ENCODE assay signal across 7 cellular contexts in genomic region chr22:20371687-20372086, GRCh38. TPM values are rescaled to one million over a fixed set of nuclear protein-coding genes. Genes with fewer than 3 reads are reported as not detected.
DNase-seq lines count a peak whose midpoint lies in the region; ATAC-seq, FAIRE-seq and TF ChIP-seq lines count a peak whose summit lies in the region.
"Not testable (repeated sequence)": the region's sequence is repeated elsewhere in the genome, so short reads cannot be mapped to it uniquely, and the experiment has no call there.

No MANE protein-coding gene starts in this region.

- CTCF ChIA-PET in H1 (lab: Charles Lee; ENCODE audit: partially characterized antibody) = not testable (repeated sequence)

- TF ChIP-seq RAD21 in H1 (IDR thresholded peaks at IDR 0.05 in 1 of 2, conservative IDR thresholded peaks at IDR 0.05 in 1 of 2; ENCODE audit: low read depth in 2 of 2, low read length in 2 of 2) = not testable (repeated sequence)

- not testable (repeated sequence) for H2BK15ac ChIP-seq in H1 (ENCODE audit: low read length)

- not testable (repeated sequence) for H4K5ac ChIP-seq in H1 (ENCODE audit: insufficient read length, low read depth, low read length)

- not testable (repeated sequence) for H3K18ac ChIP-seq in H1 (ENCODE audit: extremely low read depth, low read length)

- not testable (repeated sequence) for DNase-seq in GM12892 (ENCODE audit: insufficient read length); GM23338 (ENCODE audit: low spot score); HL-60 (ENCODE audit: low read depth in 1 of 2, low spot score in 1 of 2); SJCRH30; H1 (ENCODE audit: low read depth in 1 of 2, low spot score in 2 of 2)

- not testable (repeated sequence) for H3K56ac ChIP-seq in H1 (replicated peaks; ENCODE audit: insufficient read length, low read depth, low read length)

- H3K36me3 Mint-ChIP-seq in GM23338 (ENCODE audit: low read depth) = not testable (repeated sequence)

- H2BK20ac ChIP-seq in H1 (ENCODE audit: low read length) = not testable (repeated sequence)

- H3F3A ChIP-seq in GM23338 (replicated peaks; ENCODE audit: low read depth) = not testable (repeated sequence)

- H3K9me2 ChIP-seq in GM23338 (ENCODE audit: insufficient read depth) = not testable (repeated sequence)

- not testable (repeated sequence) for H3K23ac ChIP-seq in H1 (ENCODE audit: insufficient read length)

- not testable (repeated sequence) for H3K14ac ChIP-seq in H1 (ENCODE audit: insufficient read length)

- H3K23me2 ChIP-seq in H1 (ENCODE audit: low read depth, low read length) = not testable (repeated sequence)

- not testable (repeated sequence) for H2BK12ac ChIP-seq in H1 (ENCODE audit: low read depth, low read length)

- H3K27me3 ChIP-seq in BLaER1; HL-60 (ENCODE audit: insufficient read depth, poor library complexity, severe bottlenecking); SJCRH30; H1 (replicated peaks in 1 of 4; ENCODE audit: control insufficient read depth in 3 of 4, extremely low read depth in 1 of 4, insufficient read depth in 3 of 4, low read length in 3 of 4): not testable (repeated sequence)
- H3K27me3 ChIP-seq in GM23338 (ENCODE audit: insufficient read depth) (peaks cover 11% of the 10 kb centered on the region; the same call in 1 of the 2 replicates), HUES6 (ENCODE audit: control insufficient read depth, insufficient read depth, low read length) (peaks cover 11% of the 10 kb centered on the region)

- not testable (repeated sequence) for H3K9me3 Mint-ChIP-seq in GM23338

- not testable (repeated sequence) for TF ChIP-seq POLR2A in GM12892 (IDR thresholded peaks at IDR 0.05; ENCODE audit: low read depth, low read length); H1 (IDR thresholded peaks at IDR 0.05; ENCODE audit: control extremely low read depth in 1 of 2, low read depth in 2 of 2, low read length in 2 of 2)

- H3K27me3 Mint-ChIP-seq in GM23338 (ENCODE audit: insufficient read depth, low read depth, poor library complexity) = peaks cover 23% of the 10 kb centered on the region

- H3K4me1 ChIP-seq in BLaER1 = peaks cover 26% of the 10 kb centered on the region
- H3K4me1 ChIP-seq in GM23338 (ENCODE audit: insufficient read depth); HUES6 (ENCODE audit: control insufficient read depth, insufficient read depth, low read length); SJCRH30; H1 (replicated peaks in 1 of 4; ENCODE audit: control insufficient read depth in 3 of 4, insufficient read depth in 4 of 4, low read length in 3 of 4): not testable (repeated sequence)

- no CpG with 5 or more reads among the region's 6 CpGs for WGBS in H1 (ENCODE audit: extremely low coverage in 1 of 2, insufficient coverage in 1 of 2, insufficient read length in 1 of 2, insufficient replicate concordance in 2 of 2, low coverage in 1 of 2, low lambda C conversion rate in 2 of 2, missing lambda C conversion rate in 1 of 2), 2 experiments

- H2AK5ac ChIP-seq in H1 (ENCODE audit: low read depth, low read length) = not testable (repeated sequence)

- not testable (repeated sequence) for H3K4ac ChIP-seq in H1 (replicated peaks; ENCODE audit: insufficient read length, low read depth, low read length)

- not testable (repeated sequence) for H4K8ac ChIP-seq in H1 (ENCODE audit: extremely low read depth, insufficient read depth, low read length)

- not testable (repeated sequence) for TF ChIP-seq EP300 in H1 (IDR thresholded peaks at IDR 0.05; ENCODE audit: borderline replicate concordance in 1 of 2, low read depth in 2 of 2, low read length in 2 of 2)

- not testable (repeated sequence) for H2BK120ac ChIP-seq in H1 (replicated peaks; ENCODE audit: low read depth, low read length)

- TF ChIP-seq CTCF in GM23338 (conservative IDR thresholded peaks at IDR 0.05; ENCODE audit: low read depth in 2 of 2); HL-60 (IDR thresholded peaks at IDR 0.05; ENCODE audit: insufficient read depth, low read length); H1 (IDR thresholded peaks at IDR 0.05; ENCODE audit: control extremely low read depth in 1 of 3, insufficient read depth in 1 of 3, low read depth in 1 of 3, low read length in 3 of 3): not testable (repeated sequence)

- H3K9me3 ChIP-seq in BLaER1; HUES6 (ENCODE audit: control insufficient read depth, insufficient read depth, low read depth, low read length); SJCRH30 (replicated peaks); H1 (ENCODE audit: insufficient read depth in 2 of 2, low read depth in 1 of 2, low read length in 1 of 2): not testable (repeated sequence)

- H2BK5ac ChIP-seq in H1 (ENCODE audit: low read depth, low read length) = not testable (repeated sequence)

- H3K4me3 ChIP-seq in BLaER1; HL-60 (replicated peaks; ENCODE audit: insufficient read depth, low read length); HUES6 (ENCODE audit: low read depth, low read length); H1 (ENCODE audit: extremely low read depth in 1 of 4, insufficient read depth in 2 of 4, low read depth in 3 of 4, low read length in 4 of 4): not testable (repeated sequence)
- H3K4me3 ChIP-seq in GM23338 = peak overlapping the region; percentile 4; the same call in 1 of the 2 replicates
- peak overlapping the region; percentile 53 for H3K4me3 ChIP-seq in SJCRH30

- H2AFZ ChIP-seq in GM23338; H1 (ENCODE audit: low read length): not testable (repeated sequence)

- H3K27ac Mint-ChIP-seq in GM23338 = peak overlapping the region; percentile 96

- peaks cover 19% of the 10 kb centered on the region for H3K4me1 Mint-ChIP-seq in GM23338

- not testable (repeated sequence) for H4K91ac ChIP-seq in H1 (replicated peaks; ENCODE audit: insufficient read length, low read length)

- not testable (repeated sequence) for H4K20me1 ChIP-seq in BLaER1; GM23338 (replicated peaks; ENCODE audit: insufficient read depth); H1 (replicated peaks in 1 of 2; ENCODE audit: control insufficient read depth in 1 of 2, insufficient read depth in 2 of 2, low read length in 2 of 2)

- FAIRE-seq in GM12892 (lab: Jason Lieb, UNC) (peak; percentile 17), H1 (lab: Jason Lieb, UNC) (peak; percentile 97)

- peak overlapping the region; percentile 59 for H3K4me2 ChIP-seq in BLaER1
- 0 out of 2 replicates have a peak overlapping the region, but pooled peaks have one; percentile 16 for H3K4me2 ChIP-seq in GM23338
- H3K4me2 ChIP-seq in H1 (ENCODE audit: insufficient read depth in 1 of 2, low read depth in 2 of 2, low read length in 2 of 2) = 0 out of 4 replicates have a peak overlapping the region, but pooled peaks of 1 of the 2 experiments have one; percentile 38

- not testable (repeated sequence) for H3K27ac ChIP-seq in BLaER1; HUES6 (ENCODE audit: low read depth, low read length); H1 (ENCODE audit: low read depth, low read length)
- peak overlapping the region; percentile 85 for H3K27ac ChIP-seq in GM23338 (ENCODE audit: low read depth)
- peak overlapping the region; percentile 57 for H3K27ac ChIP-seq in HL-60 (replicated peaks)
- peak overlapping the region; percentile 78 for H3K27ac ChIP-seq in SJCRH30

- peak overlapping the region; percentile 59 for H3K4me3 Mint-ChIP-seq in GM23338

- peak; percentile 83 for ATAC-seq in GM23338

- H3K79me2 ChIP-seq in GM23338 (replicated peaks; ENCODE audit: insufficient read depth); H1 (ENCODE audit: control insufficient read depth in 1 of 2, insufficient read depth in 2 of 2, low read length in 2 of 2): not testable (repeated sequence)

- peaks cover 14% of the 10 kb centered on the region; the same call in 1 of the 2 replicates for H3K36me3 ChIP-seq in BLaER1
- H3K36me3 ChIP-seq in GM23338 (ENCODE audit: insufficient read depth); HUES6 (ENCODE audit: control insufficient read depth, insufficient read depth, low read length); SJCRH30; H1 (ENCODE audit: control insufficient read depth in 2 of 4, insufficient read depth in 4 of 4, low read length in 3 of 4): not testable (repeated sequence)

- H3K79me1 ChIP-seq in H1 (ENCODE audit: low read depth, low read length) = not testable (repeated sequence)

- not testable (repeated sequence) for H3K9ac ChIP-seq in BLaER1; H1 (replicated peaks in 1 of 4; ENCODE audit: extremely low read depth in 1 of 4, low read depth in 3 of 4, low read length in 3 of 4)
- peak overlapping the region; percentile 52 for H3K9ac ChIP-seq in HUES6 (ENCODE audit: low read length)

- POLR2A ChIA-PET in H1 (lab: Charles Lee; ENCODE audit: partially characterized antibody) = not testable (repeated sequence)

RNA-seq across cellular contexts. Expression of gene ZNF74, which starts 22.3 kb away (rescaled TPM):
- polyA plus RNA-seq in GM12892 (2012; ENCODE audit: missing spikeins) = 3.3 TPM
- 78.2 and 94.0 TPM in 2 replicates for total RNA-seq in GM23338 (2014; rRNA removed; shearing (Covaris generic))
- 16.1 and 17.0 TPM in 2 replicates for polyA plus RNA-seq in GM23338 (2016; fragmentation: Nextera tagmentation; extraction: Ambion mirVana)
- 22.7 and 24.3 TPM in 2 replicates for total RNA-seq in SJCRH30 (2014; rRNA removed; shearing (Covaris generic))
- 44.9 and 45.7 TPM in 2 replicates for total RNA-seq in H1 (2021; fragmentation: NEBNext Ultra II Directional; extraction: Animal tissue kit (Norgen Biotek cat#: 25700))
- polyA plus RNA-seq in H1 (2011; rRNA removed) = 29.7 and 35.3 TPM in 2 replicates
- 38.2 TPM for polyA plus RNA-seq in H1 (2011; cell fraction: cytosol; rRNA removed)
- polyA plus RNA-seq in H1 (2011; cell fraction: nucleus; rRNA removed) = 27.0 TPM
- 25.6 to 38.6 TPM (median 29.5 TPM) in 4 replicates for polyA plus RNA-seq in H1 (2012, experiment 1 of 2)
- 28.3 TPM for polyA plus RNA-seq in H1 (2012, experiment 2 of 2)
- 15.6 TPM for polyA plus RNA-seq in H1 (2013, experiment 1 of 2)
- polyA plus RNA-seq in H1 (2013, experiment 2 of 2) = 16.0 TPM
- 26.1 and 26.9 TPM in 2 replicates for polyA minus RNA-seq in H1 (2011; rRNA and poly(A)+ RNA removed)
- 35.4 TPM for polyA minus RNA-seq in H1 (2011; cell fraction: cytosol; rRNA and poly(A)+ RNA removed)
- polyA minus RNA-seq in H1 (2011; cell fraction: nucleus; rRNA and poly(A)+ RNA removed) = 18.6 TPM

RNA-seq across cellular contexts. Expression of gene DGCR6L, which starts 51.8 kb away (rescaled TPM):
- polyA plus RNA-seq in GM12892 (2012; ENCODE audit: missing spikeins) = 15.6 TPM
- 66.3 and 72.1 TPM in 2 replicates for total RNA-seq in GM23338 (2014; rRNA removed; shearing (Covaris generic))
- polyA plus RNA-seq in GM23338 (2016; fragmentation: Nextera tagmentation; extraction: Ambion mirVana) (82.4 and 85.9 TPM in 2 replicates), H1 (2011; rRNA removed) (72.6 and 93.5 TPM in 2 replicates)
- total RNA-seq in SJCRH30 (2014; rRNA removed; shearing (Covaris generic)) = 25.8 and 31.1 TPM in 2 replicates
- total RNA-seq in H1 (2021; fragmentation: NEBNext Ultra II Directional; extraction: Animal tissue kit (Norgen Biotek cat#: 25700)) = 41.9 and 43.6 TPM in 2 replicates
- polyA plus RNA-seq in H1 (2011; cell fraction: cytosol; rRNA removed) = 82.8 TPM
- polyA plus RNA-seq in H1 (2011; cell fraction: nucleus; rRNA removed) = 56.9 TPM
- 26.0 to 54.5 TPM (median 49.4 TPM) in 4 replicates for polyA plus RNA-seq in H1 (2012, experiment 1 of 2)
- polyA plus RNA-seq in H1 (2012, experiment 2 of 2) = 59.2 TPM
- polyA plus RNA-seq in H1 (2013, experiment 1 of 2) = 26.6 TPM
- 25.1 TPM for polyA plus RNA-seq in H1 (2013, experiment 2 of 2)
- polyA minus RNA-seq in H1 (2011; rRNA and poly(A)+ RNA removed) = 12.0 and 15.2 TPM in 2 replicates
- 18.9 TPM for polyA minus RNA-seq in H1 (2011; cell fraction: cytosol; rRNA and poly(A)+ RNA removed)
- polyA minus RNA-seq in H1 (2011; cell fraction: nucleus; rRNA and poly(A)+ RNA removed) = 16.5 TPM
